ENCODE assay signal across 1 cellular context in the genomic region with DNA sequence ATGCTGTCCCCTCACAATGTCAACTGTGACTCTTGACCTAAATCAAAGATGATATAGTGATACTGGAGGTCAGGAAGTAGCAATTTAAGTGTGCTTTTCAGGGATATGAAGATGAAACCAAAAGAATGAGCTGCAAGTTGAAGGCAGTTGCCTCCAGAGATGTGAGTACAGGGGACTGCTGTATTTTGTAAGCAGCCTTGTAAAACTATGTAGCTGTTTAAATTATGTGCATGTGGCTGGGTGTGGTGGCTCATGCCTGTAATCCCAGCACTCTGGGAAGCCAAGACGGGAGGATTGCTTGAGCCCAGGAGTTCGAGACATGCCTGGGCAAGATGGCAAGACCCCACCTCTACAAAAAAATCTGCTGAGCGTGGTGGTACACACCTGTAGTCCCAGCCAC.
TF ChIP-seq lines count a peak whose summit lies in the region.

No MANE protein-coding gene starts in this region.

TF ChIP-seq in GM23338, 12 proteins besides CTCF, POLR2A, EP300 and RAD21:
- TF ChIP-seq, protein P1, sequence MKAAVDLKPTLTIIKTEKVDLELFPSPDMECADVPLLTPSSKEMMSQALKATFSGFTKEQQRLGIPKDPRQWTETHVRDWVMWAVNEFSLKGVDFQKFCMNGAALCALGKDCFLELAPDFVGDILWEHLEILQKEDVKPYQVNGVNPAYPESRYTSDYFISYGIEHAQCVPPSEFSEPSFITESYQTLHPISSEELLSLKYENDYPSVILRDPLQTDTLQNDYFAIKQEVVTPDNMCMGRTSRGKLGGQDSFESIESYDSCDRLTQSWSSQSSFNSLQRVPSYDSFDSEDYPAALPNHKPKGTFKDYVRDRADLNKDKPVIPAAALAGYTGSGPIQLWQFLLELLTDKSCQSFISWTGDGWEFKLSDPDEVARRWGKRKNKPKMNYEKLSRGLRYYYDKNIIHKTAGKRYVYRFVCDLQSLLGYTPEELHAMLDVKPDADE (IDR thresholded peaks at IDR 0.05) = no peak
- TF ChIP-seq, protein P2, sequence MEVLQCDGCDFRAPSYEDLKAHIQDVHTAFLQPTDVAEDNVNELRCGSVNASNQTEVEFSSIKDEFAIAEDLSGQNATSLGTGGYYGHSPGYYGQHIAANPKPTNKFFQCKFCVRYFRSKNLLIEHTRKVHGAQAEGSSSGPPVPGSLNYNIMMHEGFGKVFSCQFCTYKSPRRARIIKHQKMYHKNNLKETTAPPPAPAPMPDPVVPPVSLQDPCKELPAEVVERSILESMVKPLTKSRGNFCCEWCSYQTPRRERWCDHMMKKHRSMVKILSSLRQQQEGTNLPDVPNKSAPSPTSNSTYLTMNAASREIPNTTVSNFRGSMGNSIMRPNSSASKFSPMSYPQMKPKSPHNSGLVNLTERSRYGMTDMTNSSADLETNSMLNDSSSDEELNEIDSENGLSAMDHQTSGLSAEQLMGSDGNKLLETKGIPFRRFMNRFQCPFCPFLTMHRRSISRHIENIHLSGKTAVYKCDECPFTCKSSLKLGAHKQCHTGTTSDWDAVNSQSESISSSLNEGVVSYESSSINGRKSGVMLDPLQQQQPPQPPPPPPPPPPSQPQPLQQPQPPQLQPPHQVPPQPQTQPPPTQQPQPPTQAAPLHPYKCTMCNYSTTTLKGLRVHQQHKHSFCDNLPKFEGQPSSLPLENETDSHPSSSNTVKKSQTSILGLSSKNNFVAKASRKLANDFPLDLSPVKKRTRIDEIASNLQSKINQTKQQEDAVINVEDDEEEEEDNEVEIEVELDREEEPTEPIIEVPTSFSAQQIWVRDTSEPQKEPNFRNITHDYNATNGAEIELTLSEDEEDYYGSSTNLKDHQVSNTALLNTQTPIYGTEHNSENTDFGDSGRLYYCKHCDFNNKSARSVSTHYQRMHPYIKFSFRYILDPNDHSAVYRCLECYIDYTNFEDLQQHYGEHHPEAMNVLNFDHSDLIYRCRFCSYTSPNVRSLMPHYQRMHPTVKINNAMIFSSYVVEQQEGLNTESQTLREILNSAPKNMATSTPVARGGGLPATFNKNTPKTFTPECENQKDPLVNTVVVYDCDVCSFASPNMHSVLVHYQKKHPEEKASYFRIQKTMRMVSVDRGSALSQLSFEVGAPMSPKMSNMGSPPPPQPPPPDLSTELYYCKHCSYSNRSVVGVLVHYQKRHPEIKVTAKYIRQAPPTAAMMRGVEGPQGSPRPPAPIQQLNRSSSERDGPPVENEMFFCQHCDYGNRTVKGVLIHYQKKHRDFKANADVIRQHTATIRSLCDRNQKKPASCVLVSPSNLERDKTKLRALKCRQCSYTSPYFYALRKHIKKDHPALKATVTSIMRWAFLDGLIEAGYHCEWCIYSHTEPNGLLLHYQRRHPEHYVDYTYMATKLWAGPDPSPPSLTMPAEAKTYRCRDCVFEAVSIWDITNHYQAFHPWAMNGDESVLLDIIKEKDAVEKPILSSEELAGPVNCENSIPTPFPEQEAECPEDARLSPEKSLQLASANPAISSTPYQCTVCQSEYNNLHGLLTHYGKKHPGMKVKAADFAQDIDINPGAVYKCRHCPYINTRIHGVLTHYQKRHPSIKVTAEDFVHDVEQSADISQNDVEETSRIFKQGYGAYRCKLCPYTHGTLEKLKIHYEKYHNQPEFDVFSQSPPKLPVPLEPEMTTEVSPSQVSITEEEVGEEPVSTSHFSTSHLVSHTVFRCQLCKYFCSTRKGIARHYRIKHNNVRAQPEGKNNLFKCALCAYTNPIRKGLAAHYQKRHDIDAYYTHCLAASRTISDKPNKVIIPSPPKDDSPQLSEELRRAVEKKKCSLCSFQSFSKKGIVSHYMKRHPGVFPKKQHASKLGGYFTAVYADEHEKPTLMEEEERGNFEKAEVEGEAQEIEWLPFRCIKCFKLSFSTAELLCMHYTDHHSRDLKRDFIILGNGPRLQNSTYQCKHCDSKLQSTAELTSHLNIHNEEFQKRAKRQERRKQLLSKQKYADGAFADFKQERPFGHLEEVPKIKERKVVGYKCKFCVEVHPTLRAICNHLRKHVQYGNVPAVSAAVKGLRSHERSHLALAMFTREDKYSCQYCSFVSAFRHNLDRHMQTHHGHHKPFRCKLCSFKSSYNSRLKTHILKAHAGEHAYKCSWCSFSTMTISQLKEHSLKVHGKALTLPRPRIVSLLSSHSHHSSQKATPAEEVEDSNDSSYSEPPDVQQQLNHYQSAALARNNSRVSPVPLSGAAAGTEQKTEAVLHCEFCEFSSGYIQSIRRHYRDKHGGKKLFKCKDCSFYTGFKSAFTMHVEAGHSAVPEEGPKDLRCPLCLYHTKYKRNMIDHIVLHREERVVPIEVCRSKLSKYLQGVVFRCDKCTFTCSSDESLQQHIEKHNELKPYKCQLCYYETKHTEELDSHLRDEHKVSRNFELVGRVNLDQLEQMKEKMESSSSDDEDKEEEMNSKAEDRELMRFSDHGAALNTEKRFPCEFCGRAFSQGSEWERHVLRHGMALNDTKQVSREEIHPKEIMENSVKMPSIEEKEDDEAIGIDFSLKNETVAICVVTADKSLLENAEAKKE (CRISPR knock-in tag; IDR thresholded peaks at IDR 0.05) = no peak
- TF ChIP-seq POLR2AphosphoS5 (IDR thresholded peaks at IDR 0.05; ENCODE audit: low read depth) (no peak), STAT1 (IDR thresholded peaks at IDR 0.05; ENCODE audit: unreplicated experiment) (no peak)
